In the genomic region with DNA sequence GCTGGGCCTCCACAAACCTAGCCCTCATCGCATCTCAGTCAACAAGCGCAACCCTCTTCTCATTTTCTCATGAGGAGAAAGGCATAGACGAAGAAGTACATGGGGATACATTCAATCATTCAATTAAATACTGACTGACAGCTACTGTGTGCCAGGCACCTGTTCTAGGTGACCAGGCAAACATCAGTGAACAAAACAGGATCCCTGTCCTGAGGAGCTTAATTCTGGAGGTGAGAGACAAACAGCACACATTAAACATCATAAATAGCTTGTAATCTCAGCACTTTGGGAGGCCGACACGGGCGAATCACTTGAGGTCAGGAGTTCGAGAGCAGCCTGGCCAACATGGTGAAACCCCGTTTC, we compare ENCODE assay signal across 8 cellular contexts. TPM values are rescaled to one million over a fixed set of nuclear protein-coding genes. Genes with fewer than 3 reads are reported as not detected.
DNase-seq lines count a peak whose midpoint lies in the region; ATAC-seq and TF ChIP-seq lines count a peak whose summit lies in the region.

No MANE protein-coding gene starts in this region.

- H3K9me3 Mint-ChIP-seq in H9 = peaks cover 9 to 10% of the 10 kb centered on the region in 2 experiments
- peaks cover 5% of the 10 kb centered on the region for H3K9me3 Mint-ChIP-seq in activated naive CD8-positive, alpha-beta T cell treated with anti-CD3 and anti-CD28 coated beads for 36 hours
- no peaks in the 10 kb centered on the region for H3K9me3 Mint-ChIP-seq in memory B cell

- peaks cover 19% of the 10 kb centered on the region for H3K36me3 ChIP-seq in A673 (ENCODE audit: insufficient read depth, low read length, poor library complexity, severe bottlenecking)

- peaks cover 1% of the 10 kb centered on the region; the same call in 1 of the 2 replicates for H3K79me2 ChIP-seq in H9 (ENCODE audit: insufficient read depth, low read length)

- intact Hi-C loops in A673 (cut with micrococcal nuclease; ENCODE audit: unreplicated experiment) (no loop called here), sciatic nerve (cut with DNase I) (no loop called here)

- H3K18ac ChIP-seq in H9 (ENCODE audit: insufficient read length, low read depth, low read length) = no peak overlapping the region

- H3K4me1 Mint-ChIP-seq in H9 (peaks cover 11% of the 10 kb centered on the region in 2 experiments; a peak in 3 of 4 replicates), memory B cell (peaks cover 17% of the 10 kb centered on the region)
- H3K4me1 Mint-ChIP-seq in activated naive CD8-positive, alpha-beta T cell treated with anti-CD3 and anti-CD28 coated beads for 36 hours = peaks cover 27% of the 10 kb centered on the region

- peak; percentile 12 for ATAC-seq in memory B cell (ENCODE audit: low read depth)
- no peak for ATAC-seq in sciatic nerve
- ATAC-seq in HG02798 (IDR thresholded peaks at IDR 0.05; ENCODE audit: poor library complexity, unreplicated experiment) = no peak

- no peak overlapping the region for H2BK120ac ChIP-seq in H9 (ENCODE audit: low read depth, low read length, poor library complexity, severe bottlenecking)

- no peak overlapping the region for H4K91ac ChIP-seq in H9 (ENCODE audit: insufficient read length, low read depth, low read length)

- no peak overlapping the region for H3K14ac ChIP-seq in H9 (ENCODE audit: insufficient read depth, low read length)

- WGBS in H9 (ENCODE audit: extremely low coverage, insufficient read length, low lambda C conversion rate) = no CpG with 5 or more reads among the region's 8 CpGs

- no peaks in the 10 kb centered on the region for H4K20me1 ChIP-seq in H9 (ENCODE audit: control insufficient read depth, insufficient read depth, insufficient read length)

- no peak overlapping the region for H2AFZ ChIP-seq in H9 (ENCODE audit: low read length)

- peak overlapping the region; percentile 71 for H3K4me3 ChIP-seq in A673 (ENCODE audit: low read depth, low read length, poor library complexity, severe bottlenecking)

- H3K4ac ChIP-seq in H9 (ENCODE audit: low read depth, low read length) = no peak overlapping the region

- H3K4me2 ChIP-seq in H9 (ENCODE audit: insufficient read depth, insufficient read length, low read length) = peak overlapping the region; percentile 72

- TF ChIP-seq CTCF in A673 (conservative IDR thresholded peaks at IDR 0.05; ENCODE audit: low read depth, low read length) (no peak), H9 (conservative IDR thresholded peaks at IDR 0.05) (no peak)

- no peaks in the 10 kb centered on the region for H3K79me1 ChIP-seq in H9 (ENCODE audit: insufficient read depth, low read depth, low read length, poor library complexity, severe bottlenecking)

- CTCF ChIA-PET in A673 (lab: Charles Lee) = interaction anchor here (1.6 kb wide), 1 partner anchor 119 kb away, joined by 5 read pairs; no protein-coding TSS in a partner anchor
- CTCF ChIA-PET in HEK293T (lab: Yijun Ruan, JAX) = interaction anchor here (1.0 to 1.1 kb wide), 2 partner anchors 21 to 24 kb away, joined by 4 read pairs; no protein-coding TSS in a partner anchor

- H3K4me1 ChIP-seq in A673 (ENCODE audit: insufficient read depth, low read length, poor library complexity, severe bottlenecking) = peaks cover 14% of the 10 kb centered on the region
- H3K4me1 ChIP-seq in H9 (ENCODE audit: insufficient read depth, low read length) = no peaks in the 10 kb centered on the region

- H3K27me3 ChIP-seq in A673 (replicated peaks; ENCODE audit: insufficient read depth, low read depth, low read length, poor library complexity) (no peaks in the 10 kb centered on the region), H9 (ENCODE audit: insufficient read depth, low read length) (no peaks in the 10 kb centered on the region)

- no peak overlapping the region for H2AK5ac ChIP-seq in H9 (ENCODE audit: insufficient read length, low read length)

- no peak overlapping the region for H2BK5ac ChIP-seq in H9 (ENCODE audit: insufficient read length, low read length)

- POLR2A ChIA-PET in A673 (lab: Charles Lee; ENCODE audit: low non-redundant PET) = no interaction called here
- POLR2A ChIA-PET in HEK293T (lab: Yijun Ruan, JAX) = interaction anchor here (0.6 to 2.2 kb wide), 16 partner anchors 8 to 141 kb away, joined by 3 to 16 read pairs (median 5); partner anchors contain the start of genes EIF2B2, NEK9, PGF and RPS6KL1

- no peak overlapping the region for H3K9ac ChIP-seq in H9 (ENCODE audit: extremely low read depth, insufficient read length, low read length)

- no peak overlapping the region for H2BK20ac ChIP-seq in H9 (ENCODE audit: low read depth, low read length, poor library complexity, severe bottlenecking)

- no peak overlapping the region for H2BK15ac ChIP-seq in H9 (ENCODE audit: low read depth, low read length)

- H3K23me2 ChIP-seq in H9 (ENCODE audit: insufficient read length, low read depth, low read length, poor library complexity, severe bottlenecking) = peaks cover 11% of the 10 kb centered on the region

- H3K27me3 Mint-ChIP-seq in H9 (ENCODE audit: low read depth) = no peaks in the 10 kb centered on the region; the same call in 1 of the 2 replicates
- H3K27me3 Mint-ChIP-seq in activated naive CD8-positive, alpha-beta T cell treated with anti-CD3 and anti-CD28 coated beads for 36 hours = no peaks in the 10 kb centered on the region
- no peaks in the 10 kb centered on the region for H3K27me3 Mint-ChIP-seq in memory B cell

- H3K27ac Mint-ChIP-seq in H9 = peak overlapping the region in 1 of 3 experiments; percentile 97; a peak in 2 of 7 replicates
- peak overlapping the region; percentile 97 for H3K27ac Mint-ChIP-seq in activated naive CD8-positive, alpha-beta T cell treated with anti-CD3 and anti-CD28 coated beads for 36 hours
- H3K27ac Mint-ChIP-seq in memory B cell = peak overlapping the region; percentile 85

- H3K23ac ChIP-seq in H9 (ENCODE audit: insufficient read length, low read depth, low read length) = no peak overlapping the region

- H3K36me3 Mint-ChIP-seq in H9 (ENCODE audit: insufficient read depth in 1 of 3, low read depth in 3 of 3) (peaks cover 15 to 23% (median 23%) of the 10 kb centered on the region in 3 experiments), memory B cell (peaks cover 8% of the 10 kb centered on the region)
- H3K36me3 Mint-ChIP-seq in activated naive CD8-positive, alpha-beta T cell treated with anti-CD3 and anti-CD28 coated beads for 36 hours = peaks cover 20% of the 10 kb centered on the region

- H3T11ph ChIP-seq in H9 (ENCODE audit: low read length) = no peak overlapping the region

- H2BK12ac ChIP-seq in H9 (ENCODE audit: insufficient read length, low read depth, low read length) = no peak overlapping the region

- H4K5ac ChIP-seq in H9 (ENCODE audit: insufficient read length, low read depth, low read length) = no peak overlapping the region

- H3K9me3 ChIP-seq in A673 (ENCODE audit: low read depth, low read length, poor library complexity, severe bottlenecking) = peaks cover 8% of the 10 kb centered on the region
- H3K9me3 ChIP-seq in H9 (ENCODE audit: control insufficient read depth, low read depth, low read length) = no peaks in the 10 kb centered on the region

- no TSS peak for BruUV-seq in A673 (replicated peaks; lab: Mats Ljungman, UMichigan)

- no peak overlapping the region for H3K27ac ChIP-seq in A673 (ENCODE audit: low read depth, low read length, poor library complexity, severe bottlenecking)
- H3K27ac ChIP-seq in H9 (ENCODE audit: insufficient read length, low read depth, low read length) = no peak overlapping the region

- no peak for DNase-seq in A673 (ENCODE audit: low spot score)
- DNase-seq in H9 = no peak
- no peak for DNase-seq in activated naive CD8-positive, alpha-beta T cell treated with anti-CD3 and anti-CD28 coated beads for 36 hours
- DNase-seq in memory B cell (ENCODE audit: low spot score in 2 of 2) = peak in 1 of 2 donors; percentile 10
- DNase-seq in NCI-H2171 treated with DMSO at 0.1 percent for 48 hours (lab: John Stamatoyannopoulos, UW) = no peak
- no peak for DNase-seq in sciatic nerve (ENCODE audit: low spot score)
- no peak for DNase-seq in HEK293T (ENCODE audit: extremely low spot score)

- peak overlapping the region; percentile 97 to 98 for H3K4me3 Mint-ChIP-seq in H9
- peak overlapping the region; percentile 100 for H3K4me3 Mint-ChIP-seq in activated naive CD8-positive, alpha-beta T cell treated with anti-CD3 and anti-CD28 coated beads for 36 hours
- peak overlapping the region; percentile 90 for H3K4me3 Mint-ChIP-seq in memory B cell

- H4K8ac ChIP-seq in H9 (replicated peaks; ENCODE audit: insufficient read length, low read depth, low read length) = no peak overlapping the region

- no peak overlapping the region for H3K56ac ChIP-seq in H9 (ENCODE audit: insufficient read length, low read depth, low read length)

TF ChIP-seq in HEK293T, 16 proteins besides CTCF, POLR2A, EP300 and RAD21 (continues in another document):
- TF ChIP-seq ZNF384 (IDR thresholded peaks at IDR 0.05) = no peak
- no peak for TF ChIP-seq FOXK2 (IDR thresholded peaks at IDR 0.05)
- TF ChIP-seq SUZ12 (IDR thresholded peaks at IDR 0.05) = no peak
- TF ChIP-seq SP1 (IDR thresholded peaks at IDR 0.05) = no peak
- no peak for TF ChIP-seq FOXA1 (IDR thresholded peaks at IDR 0.05)
- no peak for TF ChIP-seq L3MBTL2 (conservative IDR thresholded peaks at IDR 0.05)
- TF ChIP-seq LEF1 (IDR thresholded peaks at IDR 0.05; ENCODE audit: borderline replicate concordance) = no peak
- no peak for TF ChIP-seq NFRKB (IDR thresholded peaks at IDR 0.05)
- TF ChIP-seq ELF4 (IDR thresholded peaks at IDR 0.05) = no peak
- TF ChIP-seq ARNT (IDR thresholded peaks at IDR 0.05) = no peak
- no peak for TF ChIP-seq CTBP1 (IDR thresholded peaks at IDR 0.05; ENCODE audit: borderline replicate concordance)
- TF ChIP-seq PKNOX1 (IDR thresholded peaks at IDR 0.05) = no peak

RNA-seq across cellular contexts. Expression of gene ACYP1, which starts 0.4 kb away (rescaled TPM):
- 47.1 and 50.2 TPM in 2 replicates for total RNA-seq in A673 (2021)
- total RNA-seq in H9 (2021) = 15.5 and 18.9 TPM in 2 replicates
- total RNA-seq in activated naive CD8-positive, alpha-beta T cell treated with anti-CD3 and anti-CD28 coated beads for 36 hours = 10 to 100 TPM; 27.7 to 29.0 TPM
- 14.0 TPM for total RNA-seq in sciatic nerve

RNA-seq across cellular contexts. Expression of gene ZC2HC1C, which starts 5.3 kb away (rescaled TPM):
- total RNA-seq in A673 (2021) (1.0 TPM in 2 replicates), H9 (2021) (1.4 and 1.5 TPM in 2 replicates), sciatic nerve (2.5 TPM)
- under 1 TPM; 0.40 to 0.56 TPM for total RNA-seq in activated naive CD8-positive, alpha-beta T cell treated with anti-CD3 and anti-CD28 coated beads for 36 hours

RNA-seq across cellular contexts. Expression of gene MLH3, which starts 12.9 kb away (rescaled TPM):
- total RNA-seq in A673 (2021) (21.0 and 24.0 TPM in 2 replicates), H9 (2021) (21.0 and 23.0 TPM in 2 replicates), sciatic nerve (46.6 TPM)
- total RNA-seq in activated naive CD8-positive, alpha-beta T cell treated with anti-CD3 and anti-CD28 coated beads for 36 hours = 10 to 100 TPM; 15.5 to 16.7 TPM
